Comparison of ENCODE assay signal across 8 cellular contexts in genomic region chr2:135530313-135531230, GRCh38. TPM values are rescaled to one million over a fixed set of nuclear protein-coding genes. Genes with fewer than 3 reads are reported as not detected.
DNase-seq lines count a peak whose midpoint lies in the region; ATAC-seq, FAIRE-seq and TF ChIP-seq lines count a peak whose summit lies in the region.

ZRANB3 (minus strand) TSS chr2:135531218.

- H3K4me2 ChIP-seq in H1 (ENCODE audit: insufficient read depth in 1 of 2, low read depth in 2 of 2, low read length in 2 of 2): peak within 1 kb of the TSS; percentile 59 to 76
- H3K4me2 ChIP-seq in mesenchymal stem cell (ENCODE audit: low read length, poor library complexity, severe bottlenecking): peak within 1 kb of the TSS; percentile 92

- no peak within 1 kb of the TSS for H2BK20ac ChIP-seq in H1 (ENCODE audit: low read length)

- peaks cover 41% of the 10 kb centered on the region for H3K4me1 Mint-ChIP-seq in activated CD8-positive, alpha-beta memory T cell treated with anti-CD3 and anti-CD28 coated beads, Interleukin-2, amount 10 ng/mL, durations not matched to agents 7 days and 5 days

- peak within 1 kb of the TSS; percentile 94; the same call in 1 of the 2 replicates for H4K8ac ChIP-seq in H1 (ENCODE audit: extremely low read depth, insufficient read depth, low read length)
- peak within 1 kb of the TSS; percentile 79 for H4K8ac ChIP-seq in mesenchymal stem cell (ENCODE audit: low read length)

- H3K56ac ChIP-seq in H1 (replicated peaks; ENCODE audit: insufficient read length, low read depth, low read length): peak within 1 kb of the TSS; percentile 79

- H4K20me1 ChIP-seq in H1 (replicated peaks in 1 of 2; ENCODE audit: control insufficient read depth in 1 of 2, insufficient read depth in 2 of 2, low read length in 2 of 2): peaks cover 0 to 2% of the 10 kb centered on the region in 2 experiments

- FAIRE-seq in H1 (lab: Jason Lieb, UNC): peak; percentile 92

- no peak for TF ChIP-seq EP300 in H1 (IDR thresholded peaks at IDR 0.05; ENCODE audit: borderline replicate concordance in 1 of 2, low read depth in 2 of 2, low read length in 2 of 2)

- 1% methylated on average over 46 of the region's 46 CpGs; no CpG with 5 or more reads in 1 of the 2 experiments for WGBS in H1 (ENCODE audit: extremely low coverage in 1 of 2, insufficient coverage in 1 of 2, insufficient read length in 1 of 2, insufficient replicate concordance in 2 of 2, low coverage in 1 of 2, low lambda C conversion rate in 2 of 2, missing lambda C conversion rate in 1 of 2), 2 experiments
- WGBS in mesenchymal stem cell: 1% methylated on average over 37 of the region's 46 CpGs

- H3K4me1 ChIP-seq in H1 (replicated peaks in 1 of 4; ENCODE audit: control insufficient read depth in 3 of 4, insufficient read depth in 4 of 4, low read length in 3 of 4): no peaks in the 10 kb centered on the region
- peaks cover 6% of the 10 kb centered on the region for H3K4me1 ChIP-seq in mesenchymal stem cell (ENCODE audit: control insufficient read depth, insufficient read depth, low read depth, low read length)

- H2BK15ac ChIP-seq in H1 (ENCODE audit: low read length): no peak within 1 kb of the TSS
- H2BK15ac ChIP-seq in mesenchymal stem cell (ENCODE audit: low read depth, poor library complexity, severe bottlenecking): peak within 1 kb of the TSS; percentile 86

- H3K9me3 Mint-ChIP-seq in activated CD8-positive, alpha-beta memory T cell treated with anti-CD3 and anti-CD28 coated beads, Interleukin-2, amount 10 ng/mL, durations not matched to agents 7 days and 5 days (ENCODE audit: low read depth): no peaks in the 10 kb centered on the region

- H3K9me3 ChIP-seq in H1 (ENCODE audit: insufficient read depth in 2 of 2, low read depth in 1 of 2, low read length in 1 of 2) (no peaks in the 10 kb centered on the region), mesenchymal stem cell (ENCODE audit: control insufficient read depth, low read length) (no peaks in the 10 kb centered on the region)

- H3K23ac ChIP-seq in H1 (ENCODE audit: insufficient read length) (no peak within 1 kb of the TSS), mesenchymal stem cell (ENCODE audit: low read length in 2 of 2) (peak within 1 kb of the TSS; percentile 21 to 86)

- H4K91ac ChIP-seq in H1 (replicated peaks; ENCODE audit: insufficient read length, low read length) (peak within 1 kb of the TSS; percentile 74), mesenchymal stem cell (ENCODE audit: low read length) (peak within 1 kb of the TSS; percentile 62)

- H3K27ac Mint-ChIP-seq in activated CD8-positive, alpha-beta memory T cell treated with anti-CD3 and anti-CD28 coated beads, Interleukin-2, amount 10 ng/mL, durations not matched to agents 7 days and 5 days: peak within 1 kb of the TSS; percentile 77

- peak; percentile 69 for ATAC-seq in GM21423 (IDR thresholded peaks at IDR 0.05; ENCODE audit: unreplicated experiment)
- ATAC-seq in activated CD8-positive, alpha-beta memory T cell treated with anti-CD3 and anti-CD28 coated beads, Interleukin-2, amount 10 ng/mL, durations not matched to agents 7 days and 5 days: peak; percentile 81

- H2BK12ac ChIP-seq in H1 (ENCODE audit: low read depth, low read length): peak within 1 kb of the TSS; percentile 51; the same call in 1 of the 2 replicates
- H2BK12ac ChIP-seq in mesenchymal stem cell (ENCODE audit: low read length in 2 of 2): peak within 1 kb of the TSS in 1 of 2 experiments; percentile 26

- H3K27me3 ChIP-seq in H1 (replicated peaks in 1 of 4; ENCODE audit: control insufficient read depth in 3 of 4, extremely low read depth in 1 of 4, insufficient read depth in 3 of 4, low read length in 3 of 4): no peaks in the 10 kb centered on the region
- H3K27me3 ChIP-seq in mesenchymal stem cell (ENCODE audit: control insufficient read depth in 1 of 2, insufficient read depth in 1 of 2, low read length in 2 of 2): no peaks in the 10 kb centered on the region

- H3K79me1 ChIP-seq in H1 (ENCODE audit: low read depth, low read length) (no peaks in the 10 kb centered on the region; the same call in 1 of the 2 replicates), mesenchymal stem cell (replicated peaks; ENCODE audit: low read length, poor library complexity, severe bottlenecking) (peaks cover 8% of the 10 kb centered on the region)

- H3K9ac ChIP-seq in H1 (replicated peaks in 1 of 4; ENCODE audit: extremely low read depth in 1 of 4, low read depth in 3 of 4, low read length in 3 of 4): peak within 1 kb of the TSS; percentile 90 to 96 (median 93)
- H3K9ac ChIP-seq in mesenchymal stem cell (ENCODE audit: low read length): peak within 1 kb of the TSS; percentile 90

- H4K5ac ChIP-seq in H1 (ENCODE audit: insufficient read length, low read depth, low read length): peak within 1 kb of the TSS; percentile 95

- H3K4ac ChIP-seq in H1 (replicated peaks; ENCODE audit: insufficient read length, low read depth, low read length) (no peak within 1 kb of the TSS), mesenchymal stem cell (ENCODE audit: low read depth in 1 of 2, low read length in 2 of 2) (peak within 1 kb of the TSS; percentile 83 to 88)

- peak within 1 kb of the TSS; percentile 95 for H3K27ac ChIP-seq in H1 (ENCODE audit: low read depth, low read length)
- H3K27ac ChIP-seq in mesenchymal stem cell (ENCODE audit: low read length, poor library complexity, severe bottlenecking): peak within 1 kb of the TSS; percentile 96

- POLR2A ChIA-PET in H1 (lab: Charles Lee; ENCODE audit: partially characterized antibody): interaction anchor here (0.8 to 2.3 kb wide), 18 partner anchors 10 to 612 kb away, joined by 3 to 12 read pairs (median 4); partner anchors contain the start of gene CCNT2

- no peaks in the 10 kb centered on the region; the same call in none of the 2 replicates for H3K23me2 ChIP-seq in H1 (ENCODE audit: low read depth, low read length)

- H3K27me3 Mint-ChIP-seq in activated CD8-positive, alpha-beta memory T cell treated with anti-CD3 and anti-CD28 coated beads, Interleukin-2, amount 10 ng/mL, durations not matched to agents 7 days and 5 days: no peaks in the 10 kb centered on the region

- H3K79me2 ChIP-seq in H1 (ENCODE audit: control insufficient read depth in 1 of 2, insufficient read depth in 2 of 2, low read length in 2 of 2): peaks cover 0 to 66% of the 10 kb centered on the region in 2 experiments; a peak in 3 of 4 replicates

- peak within 1 kb of the TSS; percentile 91 for H3K18ac ChIP-seq in H1 (ENCODE audit: extremely low read depth, low read length)
- peak within 1 kb of the TSS; percentile 87 to 89 for H3K18ac ChIP-seq in mesenchymal stem cell (ENCODE audit: low read depth in 1 of 2, low read length in 2 of 2)

- H2BK5ac ChIP-seq in H1 (ENCODE audit: low read depth, low read length) (peak within 1 kb of the TSS; percentile 80), mesenchymal stem cell (ENCODE audit: low read depth, low read length, poor library complexity, severe bottlenecking) (peak within 1 kb of the TSS; percentile 69)

- peak within 1 kb of the TSS; percentile 93 for H2AFZ ChIP-seq in H1 (ENCODE audit: low read length)
- peak within 1 kb of the TSS; percentile 75 for H2AFZ ChIP-seq in mesenchymal stem cell (ENCODE audit: low read depth, low read length)

- no peak for TF ChIP-seq CTCF in H1 (IDR thresholded peaks at IDR 0.05; ENCODE audit: control extremely low read depth in 1 of 3, insufficient read depth in 1 of 3, low read depth in 1 of 3, low read length in 3 of 3)

- peak within 1 kb of the TSS; percentile 75 to 94 (median 83) for H3K4me3 ChIP-seq in H1 (ENCODE audit: extremely low read depth in 1 of 4, insufficient read depth in 2 of 4, low read depth in 3 of 4, low read length in 4 of 4)
- peak within 1 kb of the TSS; percentile 86 to 91 for H3K4me3 ChIP-seq in mesenchymal stem cell (ENCODE audit: insufficient read depth in 1 of 2, low read depth in 1 of 2, low read length in 2 of 2)

- DNase-seq in Caki2 (ENCODE audit: low read depth) (peak; percentile 98), HUDEP-2 (lab: John Stamatoyannopoulos, UW; ENCODE audit: unreplicated experiment in 76 of 76) (peak in 75 of 76 experiments; percentile 50 to 96 (median 90)), NOMO-1 treated with dmso at 0.1 percent for 144 hours (lab: John Stamatoyannopoulos, UW; ENCODE audit: unreplicated experiment) (peak; percentile 97), H1 (ENCODE audit: low read depth in 1 of 2, low spot score in 2 of 2) (peak; percentile 86 to 92), mesenchymal stem cell (peak; percentile 99)
- peak; percentile 98 for DNase-seq in activated CD8-positive, alpha-beta memory T cell treated with anti-CD3 and anti-CD28 coated beads, Interleukin-2, amount 10 ng/mL, durations not matched to agents 7 days and 5 days
- peak; percentile 85 for DNase-seq in stimulated activated CD8-positive, alpha-beta memory T cell treated with anti-CD3 and anti-CD28 coated beads, Interleukin-12 subunit alpha, Interleukin-12 subunit beta, amount 100 ng/mL, for 24 hours (ENCODE audit: extremely low read depth)

- CTCF ChIA-PET in activated CD8-positive, alpha-beta memory T cell treated with anti-CD3 and anti-CD28 coated beads, Interleukin-2, amount 10 ng/mL, durations not matched to agents 7 days and 5 days (lab: Charles Lee): interaction anchor here (0.9 to 2.6 kb wide), 6 partner anchors 18 to 526 kb away, joined by 3 to 10 read pairs (median 3); no protein-coding TSS in a partner anchor
- CTCF ChIA-PET in H1 (lab: Charles Lee; ENCODE audit: partially characterized antibody): interaction anchor here (0.5 to 2.0 kb wide), 4 partner anchors 10 to 1403 kb away, joined by 3 to 6 read pairs (median 4); no protein-coding TSS in a partner anchor

- H3K14ac ChIP-seq in H1 (ENCODE audit: insufficient read length): no peak within 1 kb of the TSS
- peak within 1 kb of the TSS in 1 of 2 experiments; percentile 61 for H3K14ac ChIP-seq in mesenchymal stem cell (ENCODE audit: low read length in 2 of 2)

- H3K36me3 ChIP-seq in H1 (ENCODE audit: control insufficient read depth in 2 of 4, insufficient read depth in 4 of 4, low read length in 3 of 4) (peaks cover 0 to 8% (median 0%) of the 10 kb centered on the region in 4 experiments; a peak in 3 of 8 replicates), mesenchymal stem cell (ENCODE audit: control insufficient read depth in 1 of 2, insufficient read depth in 2 of 2, low read depth in 1 of 2, low read length in 2 of 2) (no peaks in the 10 kb centered on the region)

- H2BK120ac ChIP-seq in H1 (replicated peaks; ENCODE audit: low read depth, low read length): no peak within 1 kb of the TSS
- H2BK120ac ChIP-seq in mesenchymal stem cell (ENCODE audit: low read depth, low read length): peak within 1 kb of the TSS; percentile 7

- H2AK5ac ChIP-seq in H1 (ENCODE audit: low read depth, low read length) (no peak within 1 kb of the TSS), mesenchymal stem cell (ENCODE audit: low read length, severe bottlenecking) (no peak within 1 kb of the TSS)

- no peak within 1 kb of the TSS for H3K4me3 Mint-ChIP-seq in activated CD8-positive, alpha-beta memory T cell treated with anti-CD3 and anti-CD28 coated beads, Interleukin-2, amount 10 ng/mL, durations not matched to agents 7 days and 5 days

- no peak for TF ChIP-seq RAD21 in H1 (IDR thresholded peaks at IDR 0.05 in 1 of 2, conservative IDR thresholded peaks at IDR 0.05 in 1 of 2; ENCODE audit: low read depth in 2 of 2, low read length in 2 of 2)

- in situ Hi-C loops in Caki2 (cut with HindIII; ENCODE audit: low pct_unique_long_range_greater_than_20kb, low sequenced_read_pairs): no loop called here

- peak; percentile 57 to 95 for TF ChIP-seq POLR2A in H1 (IDR thresholded peaks at IDR 0.05; ENCODE audit: control extremely low read depth in 1 of 2, low read depth in 2 of 2, low read length in 2 of 2)

- peaks cover 9% of the 10 kb centered on the region for H3K36me3 Mint-ChIP-seq in activated CD8-positive, alpha-beta memory T cell treated with anti-CD3 and anti-CD28 coated beads, Interleukin-2, amount 10 ng/mL, durations not matched to agents 7 days and 5 days

RNA-seq across cellular contexts. Expression of gene ZRANB3, which starts in this region (rescaled TPM):
- 1.6 and 6.1 TPM in 2 replicates for total RNA-seq in Caki2 (2014; rRNA removed; shearing (Covaris generic); ENCODE audit: low replicate concordance)
- 1 to 10 TPM; 7.6 TPM for total RNA-seq in activated CD8-positive, alpha-beta memory T cell treated with anti-CD3 and anti-CD28 coated beads, Interleukin-2, amount 10 ng/mL, durations not matched to agents 7 days and 5 days
- total RNA-seq in H1 (2021; fragmentation: NEBNext Ultra II Directional; extraction: Animal tissue kit (Norgen Biotek cat#: 25700)): 17.5 and 19.3 TPM in 2 replicates
- 2.7 and 4.5 TPM in 2 replicates for polyA plus RNA-seq in H1 (2011; rRNA removed)
- polyA plus RNA-seq in H1 (2011; cell fraction: cytosol; rRNA removed): 5.8 TPM
- polyA plus RNA-seq in H1 (2011; cell fraction: nucleus; rRNA removed): 2.9 TPM
- 5.6 to 10.2 TPM (median 6.9 TPM) in 4 replicates for polyA plus RNA-seq in H1 (2012, experiment 1 of 2)
- 1.4 TPM for polyA plus RNA-seq in H1 (2012, experiment 2 of 2)
- 6.2 TPM for polyA plus RNA-seq in H1 (2013, experiment 1 of 2)
- 5.9 TPM for polyA plus RNA-seq in H1 (2013, experiment 2 of 2)
- 11.7 and 18.7 TPM in 2 replicates for polyA minus RNA-seq in H1 (2011; rRNA and poly(A)+ RNA removed)
- 5.4 TPM for polyA minus RNA-seq in H1 (2011; cell fraction: cytosol; rRNA and poly(A)+ RNA removed)
- polyA minus RNA-seq in H1 (2011; cell fraction: nucleus; rRNA and poly(A)+ RNA removed): 25.9 TPM
- polyA plus RNA-seq in mesenchymal stem cell (2013, experiment 1 of 2): 2.6 TPM
- 3.0 TPM for polyA plus RNA-seq in mesenchymal stem cell (2013, experiment 2 of 2)

Comparison
In these comparisons a context has a peak if more than half of its experiments do, and no peak if none do; other contexts are left out.
1. Peak in every context shown above with its lines: DNase-seq, ATAC-seq, H3K4me3 ChIP-seq and H3K27ac ChIP-seq.